9 cellular contexts compared by ENCODE assay signal in genomic region chr6:10030942-10031537, GRCh38.
DNase-seq lines count a peak whose midpoint lies in the region; ATAC-seq, FAIRE-seq and TF ChIP-seq lines count a peak whose summit lies in the region.
"Had no signal": no experiment of that assay in that cellular context is flagged by ENCODE, and none has a peak within 500 bp of the region (broad histone marks: within the 10 kb centered on the region; RNA-seq: fewer than 3 reads in every experiment).

No MANE protein-coding gene starts in this region.

- no peak overlapping the region for H3K27ac ChIP-seq in K562 (ENCODE audit: extremely low read depth, low read depth, low read length)
- H3K27ac ChIP-seq: SJSA1 had no signal

- no peak overlapping the region for H3K27ac Mint-ChIP-seq in nephron
- no peak overlapping the region for H3K27ac Mint-ChIP-seq in activated CD4-positive, alpha-beta T cell treated with anti-CD3 and anti-CD28 coated beads for 36 hours

- no peaks in the 10 kb centered on the region for H3K9me3 Mint-ChIP-seq in nephron
- H3K9me3 Mint-ChIP-seq in activated CD4-positive, alpha-beta T cell treated with anti-CD3 and anti-CD28 coated beads for 36 hours (ENCODE audit: low read depth), result peaks cover 3% of the 10 kb centered on the region

- H3K9ac ChIP-seq in K562 (ENCODE audit: insufficient read depth in 1 of 2, low read depth in 2 of 2, low read length in 2 of 2), result no peak overlapping the region

- POLR2A ChIA-PET in K562 (lab: Yijun Ruan, JAX), result no interaction called here
- POLR2A ChIA-PET in activated CD4-positive, alpha-beta T cell treated with anti-CD3 and anti-CD28 coated beads for 36 hours (lab: Charles Lee), result interaction anchor here (0.6 kb wide), 1 partner anchor 517 kb away, joined by 4 read pairs; no protein-coding TSS in a partner anchor

- peak; percentile 79 for ATAC-seq in K562
- no peak for ATAC-seq in activated CD4-positive, alpha-beta T cell treated with anti-CD3 and anti-CD28 coated beads for 36 hours
- no peak for ATAC-seq in GM18520 (IDR thresholded peaks at IDR 0.05; ENCODE audit: unreplicated experiment)

- TF ChIP-seq CTCF in GM12875 (IDR thresholded peaks at IDR 0.05; ENCODE audit: borderline replicate concordance, insufficient read depth, low read depth, low read length), result peak; percentile 16; the same call in 1 of the 2 replicates
- peak; percentile 34 to 72 (median 56); a peak in 4 of 6 replicates for TF ChIP-seq CTCF in K562 (IDR thresholded peaks at IDR 0.05 in 2 of 3, conservative IDR thresholded peaks at IDR 0.05 in 1 of 3; ENCODE audit: insufficient read depth in 2 of 3, low read depth in 1 of 3, low read length in 3 of 3)
- TF ChIP-seq CTCF in nephron (IDR thresholded peaks at IDR 0.05; ENCODE audit: unreplicated experiment in 3 of 3), result peak; percentile 35 to 57 (median 35)

- TF ChIP-seq POLR2A in K562 (conservative IDR thresholded peaks at IDR 0.05), result no peak

- no peak for TF ChIP-seq EP300 in K562 (IDR thresholded peaks at IDR 0.05; ENCODE audit: low read length)

- no peaks in the 10 kb centered on the region for H3K4me1 Mint-ChIP-seq in nephron
- no peaks in the 10 kb centered on the region for H3K4me1 Mint-ChIP-seq in activated CD4-positive, alpha-beta T cell treated with anti-CD3 and anti-CD28 coated beads for 36 hours

- no peaks in the 10 kb centered on the region for H4K20me1 ChIP-seq in K562 (replicated peaks; ENCODE audit: control insufficient read depth, insufficient read depth, low read length)

- no peak overlapping the region for H2AFZ ChIP-seq in K562 (ENCODE audit: low read depth, low read length)

- H3K79me2 ChIP-seq in K562 (ENCODE audit: control insufficient read depth, insufficient read depth, low read length), result no peaks in the 10 kb centered on the region

- no peaks in the 10 kb centered on the region for H3K9me1 ChIP-seq in K562 (ENCODE audit: control insufficient read depth, insufficient read depth, low read length)

- H3K4me3 Mint-ChIP-seq in nephron, result no peak overlapping the region
- H3K4me3 Mint-ChIP-seq in activated CD4-positive, alpha-beta T cell treated with anti-CD3 and anti-CD28 coated beads for 36 hours, result no peak overlapping the region

- peak; percentile 75 for FAIRE-seq in K562 (lab: Jason Lieb, UNC)

- intact Hi-C loops in K562 (cut with micrococcal nuclease), result loop anchor here (2.0 to 10.0 kb wide), 3 partner anchors 204 to 396 kb away; no protein-coding TSS in a partner anchor
- intact Hi-C loops in activated CD4-positive, alpha-beta T cell treated with anti-CD3 and anti-CD28 coated beads for 36 hours (cut with DNase I, micrococcal nuclease), result loop anchor here (1.0 to 2.0 kb wide), 2 partner anchors 398 kb away; no protein-coding TSS in a partner anchor

- H3K4me3 ChIP-seq in GM12875 (ENCODE audit: low read depth, low read length) (no peak overlapping the region), K562 (no peak overlapping the region)
- H3K4me3 ChIP-seq: SJSA1 had no signal

- H3K9me3 ChIP-seq in K562 (replicated peaks; ENCODE audit: control insufficient read depth, insufficient read depth, low read depth, low read length), result no peaks in the 10 kb centered on the region
- H3K9me3 ChIP-seq: SJSA1 had no signal

- in situ Hi-C loops in K562 (cut with MboI), result no loop called here

- peak; percentile 61 to 67 for TF ChIP-seq RAD21 in K562 (CRISPR knock-in tag; conservative IDR thresholded peaks at IDR 0.05 in 1 of 2, IDR thresholded peaks at IDR 0.05 in 1 of 2)

- no peaks in the 10 kb centered on the region for H3K36me3 Mint-ChIP-seq in nephron (ENCODE audit: low read depth)
- H3K36me3 Mint-ChIP-seq in activated CD4-positive, alpha-beta T cell treated with anti-CD3 and anti-CD28 coated beads for 36 hours (ENCODE audit: low read depth), result no peaks in the 10 kb centered on the region

- no peaks in the 10 kb centered on the region for H3K36me3 ChIP-seq in K562 (ENCODE audit: control insufficient read depth, insufficient read depth, low read length)
- H3K36me3 ChIP-seq: SJSA1 had no signal

- DNase-seq in KG1 (lab: John Stamatoyannopoulos, UW) (peak; percentile 12), K562 (ENCODE audit: extremely low read depth in 1 of 4, low spot score in 3 of 4) (peak; percentile 19 to 44 (median 36))
- DNase-seq in activated CD4-positive, alpha-beta T cell treated with anti-CD3 and anti-CD28 coated beads for 36 hours, result no peak
- DNase-seq in activated CD4-positive, CD25-positive, alpha-beta regulatory T cell (lab: John Stamatoyannopoulos, UW), result no peak
- no peak for DNase-seq in effector CD4-positive, alpha-beta T cell

- 19% methylated on average over 8 of the region's 8 CpGs for WGBS in K562 (ENCODE audit: insufficient coverage, low coverage, missing lambda C conversion rate)

- CTCF ChIA-PET in K562 (lab: Yijun Ruan, JAX; ENCODE audit: low intra/inter-chr PET ratio), result no interaction called here
- CTCF ChIA-PET in activated CD4-positive, alpha-beta T cell treated with anti-CD3 and anti-CD28 coated beads for 36 hours (lab: Charles Lee), result interaction anchor here (0.6 to 2.1 kb wide), 5 partner anchors 11 to 40 kb away, joined by 3 to 9 read pairs (median 4); no protein-coding TSS in a partner anchor

- H3K4me1 ChIP-seq in K562 (replicated peaks in 1 of 2; ENCODE audit: control insufficient read depth in 2 of 2, insufficient read depth in 2 of 2, low read length in 2 of 2), result no peaks in the 10 kb centered on the region

- no peaks in the 10 kb centered on the region for H3K27me3 Mint-ChIP-seq in nephron (ENCODE audit: low read depth)
- H3K27me3 Mint-ChIP-seq in activated CD4-positive, alpha-beta T cell treated with anti-CD3 and anti-CD28 coated beads for 36 hours, result no peaks in the 10 kb centered on the region

- no TSS peak for BruUV-seq in K562 (replicated peaks; lab: Mats Ljungman, UMichigan)

- H3K27me3 ChIP-seq in K562 (ENCODE audit: control insufficient read depth in 2 of 2, insufficient read depth in 2 of 2, low read length in 2 of 2), result no peaks in the 10 kb centered on the region
- H3K27me3 ChIP-seq: SJSA1 had no signal

- H3K4me2 ChIP-seq in K562 (ENCODE audit: insufficient read depth, low read length), result no peak overlapping the region

TF ChIP-seq in K562, 482 proteins besides CTCF, POLR2A, EP300 and RAD21:
- TF ChIP-seq SIX5 (IDR thresholded peaks at IDR 0.05; ENCODE audit: borderline replicate concordance in 1 of 2, insufficient read depth in 1 of 2, low read depth in 1 of 2, low read length in 2 of 2) (no peak), SMC3 (conservative IDR thresholded peaks at IDR 0.05; ENCODE audit: insufficient read depth, low read depth, low read length) (peak; percentile 47; the same call in 1 of the 2 replicates), ELK1 (CRISPR knock-in tag; IDR thresholded peaks at IDR 0.05) (no peak), HBP1 (CRISPR knock-in tag; IDR thresholded peaks at IDR 0.05) (no peak), SRSF1 (IDR thresholded peaks at IDR 0.05; ENCODE audit: low read depth, low read length) (no peak), FOXK1 (CRISPR knock-in tag; IDR thresholded peaks at IDR 0.05; ENCODE audit: borderline replicate concordance) (no peak)

Comparison
In these comparisons a context has a peak if more than half of its experiments do, and no peak if none do; other contexts are left out.
1. DNase-seq: peak in KG1 (single experiment) and K562 (4 of 4); none in activated CD4-positive, alpha-beta T cell treated with anti-CD3 and anti-CD28 coated beads for 36 hours (single experiment), activated CD4-positive, CD25-positive, alpha-beta regulatory T cell (0 of 4) and effector CD4-positive, alpha-beta T cell (single experiment).
2. Peak in every context shown above with its lines, with median percentiles within 50 percentile points of each other: CTCF ChIP-seq.